8 cellular contexts compared by ENCODE assay signal in genomic region chr4:128574706-128575105, GRCh38.
DNase-seq lines count a peak whose midpoint lies in the region; ATAC-seq and TF ChIP-seq lines count a peak whose summit lies in the region.

No MANE protein-coding gene starts in this region.

- no peak for TF ChIP-seq POLR2A in Peyer's patch (IDR thresholded peaks at IDR 0.05)

- H3K4me1 ChIP-seq in Peyer's patch (peaks cover 0 to 31% (median 0%) of the 10 kb centered on the region in 4 donors), heart right ventricle (peaks cover 0 to 43% (median 28%) of the 10 kb centered on the region in 9 donors)

- no peaks in the 10 kb centered on the region for H3K36me3 ChIP-seq in Peyer's patch
- H3K36me3 ChIP-seq in heart right ventricle = no peaks in the 10 kb centered on the region

- H3K27ac ChIP-seq in Peyer's patch (peak overlapping the region in 1 of 4 donors; percentile 63), heart right ventricle (no peak overlapping the region)

- intact Hi-C loops in heart right ventricle (cut with DNase I) (loop anchor here in 4 of 10 donors (5.0 to 10.0 kb wide), 5 partner anchors 60 to 238 kb away; no protein-coding TSS in a partner anchor), sciatic nerve (cut with DNase I) (no loop called here)

- peak; percentile 69 for DNase-seq in COLO668 (lab: John Stamatoyannopoulos, UW; ENCODE audit: unreplicated experiment)
- DNase-seq in Peyer's patch = peak; percentile 52 to 89 (median 63)
- peak; percentile 52 for DNase-seq in activated naive CD4-positive, alpha-beta T cell treated with Interleukin-2 at 50 U/mL for 16 hours
- peak; percentile 22 to 60 for DNase-seq in heart right ventricle
- peak; percentile 74 for DNase-seq in sciatic nerve (ENCODE audit: low spot score)
- DNase-seq in amniotic stem cell (lab: John Stamatoyannopoulos, UW) = no peak

- ATAC-seq in GM19324 (IDR thresholded peaks at IDR 0.05; ENCODE audit: low FRiP score, unreplicated experiment) (peak; percentile 81), HG03196 (IDR thresholded peaks at IDR 0.05; ENCODE audit: unreplicated experiment) (peak; percentile 78), heart right ventricle (peak in 7 of 8 donors; percentile 30 to 66 (median 47)), sciatic nerve (peak; percentile 34)

- 37 to 41% methylated on average over 3 of the region's 3 CpGs for WGBS in heart right ventricle, 2 donors

- no peaks in the 10 kb centered on the region for H3K9me3 ChIP-seq in Peyer's patch
- no peaks in the 10 kb centered on the region for H3K9me3 ChIP-seq in heart right ventricle

- TF ChIP-seq CTCF in Peyer's patch (IDR thresholded peaks at IDR 0.05) (peak in 5 of 6 experiments; percentile 13 to 69 (median 52)), heart right ventricle (IDR thresholded peaks at IDR 0.05) (peak; percentile 24 to 66 (median 52))

- H3K4me3 ChIP-seq in Peyer's patch (no peak overlapping the region), heart right ventricle (no peak overlapping the region)

- H3K27me3 ChIP-seq in Peyer's patch (no peaks in the 10 kb centered on the region), heart right ventricle (no peaks in the 10 kb centered on the region)
